Comparison of ENCODE assay signal across 1 cellular context in the genomic region with DNA sequence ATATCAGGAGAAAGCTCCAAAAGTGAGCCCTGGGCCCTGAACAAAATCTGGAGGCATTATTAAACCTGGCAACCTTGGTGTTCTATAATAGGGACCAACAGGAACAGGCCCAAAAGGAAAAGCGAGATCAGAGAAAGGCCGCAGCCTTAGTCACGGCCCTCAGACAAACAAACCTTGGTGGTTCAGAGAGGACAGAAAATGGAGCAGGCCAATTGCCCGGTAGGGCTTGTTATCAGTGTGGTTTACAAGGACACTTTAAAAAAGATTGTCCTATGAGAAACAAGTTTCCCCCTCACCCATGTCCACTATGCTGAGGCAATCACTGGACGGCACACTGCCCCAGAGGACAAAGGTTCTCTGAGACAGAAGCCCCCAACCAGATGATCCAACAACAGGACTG. TPM values are rescaled to one million over a fixed set of nuclear protein-coding genes. Genes with fewer than 3 reads are reported as not detected.
"Had no signal": no experiment of that assay in that cellular context is flagged by ENCODE, and none has a peak within 500 bp of the region (broad histone marks: within the 10 kb centered on the region; RNA-seq: fewer than 3 reads in every experiment).

No MANE protein-coding gene starts in this region.

RNA-seq across cellular contexts. Expression of a gene that starts 14.0 kb away (rescaled TPM):
- polyA plus RNA-seq: GM12878 had no signal
